ENCODE assay signal across 8 cellular contexts in genomic region chr15:31459011-31459748, GRCh38.
DNase-seq lines count a peak whose midpoint lies in the region; ATAC-seq and FAIRE-seq lines count a peak whose summit lies in the region.

No MANE protein-coding gene starts in this region.

- no peaks in the 10 kb centered on the region for H3K27me3 Mint-ChIP-seq in activated T-helper 1 cell treated with anti-CD3 and anti-CD28 coated beads, Interleukin-12 subunit alpha, Interleukin-12 subunit beta, Interleukin-2, Interleukin-4 antibody, amounts not matched to agents 30 ng/mL and 10 ng/mL and 1 ng/mL, durations not matched to agents 14 hours and 24 hours and 36 hours (ENCODE audit: insufficient read depth)
- H3K27me3 Mint-ChIP-seq in stimulated activated naive CD8-positive, alpha-beta T cell treated with anti-CD3 and anti-CD28 coated beads, Interleukin-15, Interleukin-2, amounts not matched to agents 100 ng/mL and 50 ng/mL, for 24 hours = no peaks in the 10 kb centered on the region

- H3K36me3 Mint-ChIP-seq in activated T-helper 1 cell treated with anti-CD3 and anti-CD28 coated beads, Interleukin-12 subunit alpha, Interleukin-12 subunit beta, Interleukin-2, Interleukin-4 antibody, amounts not matched to agents 30 ng/mL and 10 ng/mL and 1 ng/mL, durations not matched to agents 14 hours and 24 hours and 36 hours (ENCODE audit: low read depth) = peaks cover 4% of the 10 kb centered on the region
- no peaks in the 10 kb centered on the region for H3K36me3 Mint-ChIP-seq in stimulated activated naive CD8-positive, alpha-beta T cell treated with anti-CD3 and anti-CD28 coated beads, Interleukin-15, Interleukin-2, amounts not matched to agents 100 ng/mL and 50 ng/mL, for 24 hours (ENCODE audit: low read depth)

- DNase-seq in activated T-cell treated with anti-CD3 and anti-CD28 coated beads for 24 hours (ENCODE audit: low read depth) = peak; percentile 59
- no peak for DNase-seq in activated T-cell treated with anti-CD3 and anti-CD28 coated beads, Interleukin-2, amount 50 U/mL, for 1 hour
- peak; percentile 57 for DNase-seq in activated T-helper 1 cell treated with anti-CD3 and anti-CD28 coated beads, Interleukin-12 subunit alpha, Interleukin-12 subunit beta, Interleukin-2, Interleukin-4 antibody, amounts not matched to agents 30 ng/mL and 10 ng/mL and 1 ng/mL, durations not matched to agents 14 hours and 24 hours and 36 hours (ENCODE audit: low spot score)
- DNase-seq in activated gamma-delta T cell (lab: John Stamatoyannopoulos, UW) = no peak
- no peak for DNase-seq in inferior parietal cortex (ENCODE audit: extremely low spot score)
- DNase-seq in RCC 7860 (ENCODE audit: low spot score) = no peak

- peaks cover 39% of the 10 kb centered on the region for H3K4me1 Mint-ChIP-seq in activated T-helper 1 cell treated with anti-CD3 and anti-CD28 coated beads, Interleukin-12 subunit alpha, Interleukin-12 subunit beta, Interleukin-2, Interleukin-4 antibody, amounts not matched to agents 30 ng/mL and 10 ng/mL and 1 ng/mL, durations not matched to agents 14 hours and 24 hours and 36 hours (ENCODE audit: low read depth)
- peaks cover 40% of the 10 kb centered on the region for H3K4me1 Mint-ChIP-seq in stimulated activated naive CD8-positive, alpha-beta T cell treated with anti-CD3 and anti-CD28 coated beads, Interleukin-15, Interleukin-2, amounts not matched to agents 100 ng/mL and 50 ng/mL, for 24 hours (ENCODE audit: low read depth)

- intact Hi-C loops in activated T-helper 1 cell treated with anti-CD3 and anti-CD28 coated beads, Interleukin-12 subunit alpha, Interleukin-12 subunit beta, Interleukin-2, Interleukin-4 antibody, amounts not matched to agents 30 ng/mL and 10 ng/mL and 1 ng/mL, durations not matched to agents 14 hours and 24 hours and 36 hours (cut with micrococcal nuclease) = loop anchor here (1.0 kb wide), 7 partner anchors 14 to 131 kb away; no protein-coding TSS in a partner anchor

- FAIRE-seq in RCC 7860 (lab: Jason Lieb, UNC) = no peak

- H3K9me3 Mint-ChIP-seq in activated T-helper 1 cell treated with anti-CD3 and anti-CD28 coated beads, Interleukin-12 subunit alpha, Interleukin-12 subunit beta, Interleukin-2, Interleukin-4 antibody, amounts not matched to agents 30 ng/mL and 10 ng/mL and 1 ng/mL, durations not matched to agents 14 hours and 24 hours and 36 hours = peaks cover 12% of the 10 kb centered on the region
- H3K9me3 Mint-ChIP-seq in stimulated activated naive CD8-positive, alpha-beta T cell treated with anti-CD3 and anti-CD28 coated beads, Interleukin-15, Interleukin-2, amounts not matched to agents 100 ng/mL and 50 ng/mL, for 24 hours = peaks cover 5% of the 10 kb centered on the region

- H3K4me3 Mint-ChIP-seq in activated T-helper 1 cell treated with anti-CD3 and anti-CD28 coated beads, Interleukin-12 subunit alpha, Interleukin-12 subunit beta, Interleukin-2, Interleukin-4 antibody, amounts not matched to agents 30 ng/mL and 10 ng/mL and 1 ng/mL, durations not matched to agents 14 hours and 24 hours and 36 hours = peak overlapping the region; percentile 53
- peak overlapping the region; percentile 58 for H3K4me3 Mint-ChIP-seq in stimulated activated naive CD8-positive, alpha-beta T cell treated with anti-CD3 and anti-CD28 coated beads, Interleukin-15, Interleukin-2, amounts not matched to agents 100 ng/mL and 50 ng/mL, for 24 hours

- peak; percentile 85 for ATAC-seq in HG03175 (IDR thresholded peaks at IDR 0.05; ENCODE audit: unreplicated experiment)

- peak overlapping the region; percentile 86 for H3K27ac Mint-ChIP-seq in activated T-helper 1 cell treated with anti-CD3 and anti-CD28 coated beads, Interleukin-12 subunit alpha, Interleukin-12 subunit beta, Interleukin-2, Interleukin-4 antibody, amounts not matched to agents 30 ng/mL and 10 ng/mL and 1 ng/mL, durations not matched to agents 14 hours and 24 hours and 36 hours
- peak overlapping the region; percentile 73 for H3K27ac Mint-ChIP-seq in stimulated activated naive CD8-positive, alpha-beta T cell treated with anti-CD3 and anti-CD28 coated beads, Interleukin-15, Interleukin-2, amounts not matched to agents 100 ng/mL and 50 ng/mL, for 24 hours

Comparison
In these comparisons a context has a peak if more than half of its experiments do, and no peak if none do; other contexts are left out.
1. DNase-seq: peak in activated T-cell treated with anti-CD3 and anti-CD28 coated beads for 24 hours (single experiment) and activated T-helper 1 cell treated with anti-CD3 and anti-CD28 coated beads, Interleukin-12 subunit alpha, Interleukin-12 subunit beta, Interleukin-2, Interleukin-4 antibody, amounts not matched to agents 30 ng/mL and 10 ng/mL and 1 ng/mL, durations not matched to agents 14 hours and 24 hours and 36 hours (single experiment); none in activated T-cell treated with anti-CD3 and anti-CD28 coated beads, Interleukin-2, amount 50 U/mL, for 1 hour (single experiment), activated gamma-delta T cell (single experiment), inferior parietal cortex (single experiment) and RCC 7860 (single experiment).